8 cellular contexts compared by ENCODE assay signal in the genomic region with DNA sequence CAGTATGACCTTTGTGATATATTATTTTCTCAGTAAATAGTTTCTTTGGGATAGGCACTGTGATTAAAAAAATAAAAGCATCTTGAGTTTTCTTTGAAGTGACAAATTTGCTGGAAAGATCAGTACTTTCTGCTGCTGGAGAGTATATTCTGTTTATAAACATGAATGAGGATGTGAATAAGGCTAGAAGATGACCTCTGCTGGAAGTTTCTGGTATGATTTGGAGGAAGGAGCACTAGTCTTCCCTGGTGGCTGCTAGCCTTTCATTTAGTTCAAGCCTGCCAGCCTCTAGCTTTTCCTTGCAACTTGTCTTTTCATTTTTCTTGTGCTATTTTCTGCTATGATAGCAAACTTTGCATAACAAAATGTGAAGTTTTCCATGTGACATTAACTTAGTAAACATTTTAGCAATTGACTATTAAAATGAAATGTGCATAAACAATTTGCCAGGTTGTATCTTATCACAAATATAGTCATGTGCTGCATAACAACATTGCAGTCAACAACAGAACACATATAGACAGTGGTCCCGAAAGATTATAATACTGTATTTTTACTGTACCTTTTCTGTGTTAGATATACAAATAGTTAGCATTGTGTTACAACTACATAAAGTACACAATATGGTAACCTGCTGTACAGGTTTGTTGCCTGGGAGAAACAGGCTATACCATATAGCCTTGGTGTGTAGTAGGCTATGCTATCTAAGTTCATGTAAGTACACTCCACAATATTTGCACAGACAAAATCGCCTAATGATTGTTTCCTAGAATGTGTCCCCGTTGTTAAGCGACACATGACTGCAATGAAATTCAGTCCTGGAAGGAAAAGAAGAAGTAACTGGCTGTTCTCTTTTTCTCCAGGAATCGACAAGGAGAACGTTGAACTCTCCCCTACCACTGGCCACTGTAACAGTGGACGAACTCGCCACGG. TPM values are rescaled to one million over a fixed set of nuclear protein-coding genes. Genes with fewer than 3 reads are reported as not detected.
A peak's percentile ranks its signal among the peaks of the same experiment; 100 is the strongest.
DNase-seq lines count a peak whose midpoint lies in the region; ATAC-seq and TF ChIP-seq lines count a peak whose summit lies in the region.

No MANE protein-coding gene starts in this region.

- peaks cover 10 to 33% (median 23%) of the 10 kb centered on the region in 4 donors for H3K4me1 Mint-ChIP-seq in CD4-positive, CD25-positive, alpha-beta regulatory T cell

- H3K9me3 ChIP-seq in CD4-positive, CD25-positive, alpha-beta regulatory T cell (ENCODE audit: control insufficient read depth in 2 of 2, low read length in 2 of 2), result no peaks in the 10 kb centered on the region
- no peaks in the 10 kb centered on the region for H3K9me3 ChIP-seq in upper lobe of right lung

- DNase-seq in CD4-positive, CD25-positive, alpha-beta regulatory T cell, result peak in 2 of 3 donors; percentile 65 to 74
- peak; percentile 41 for DNase-seq in NCI-H748 (lab: John Stamatoyannopoulos, UW; ENCODE audit: unreplicated experiment)
- peak; percentile 59 for DNase-seq in brain microvascular endothelial cell
- DNase-seq in kidney epithelial cell (ENCODE audit: low read depth), result no peak
- no peak for DNase-seq in upper lobe of right lung
- no peak for DNase-seq in T-helper 9 cell

- TF ChIP-seq CTCF in brain microvascular endothelial cell (IDR thresholded peaks at IDR 0.05; ENCODE audit: low read depth, low read length, missing control alignments) (peak; percentile 73), kidney epithelial cell (IDR thresholded peaks at IDR 0.05; ENCODE audit: insufficient read depth, low read length, poor library complexity, severe bottlenecking) (peak; percentile 59), upper lobe of right lung (IDR thresholded peaks at IDR 0.05) (peak; percentile 62)

- peaks cover 39% of the 10 kb centered on the region for H3K36me3 ChIP-seq in CD4-positive, CD25-positive, alpha-beta regulatory T cell (ENCODE audit: control insufficient read depth, insufficient read depth, low read length)
- H3K36me3 ChIP-seq in brain microvascular endothelial cell (replicated peaks) (peaks cover 8% of the 10 kb centered on the region), kidney epithelial cell (ENCODE audit: control insufficient read depth, insufficient read depth, low read length) (no peaks in the 10 kb centered on the region), upper lobe of right lung (peaks cover 22% of the 10 kb centered on the region)

- intact Hi-C loops in upper lobe of right lung (cut with DNase I), result no loop called here

- no peaks in the 10 kb centered on the region for H3K9me3 Mint-ChIP-seq in CD4-positive, CD25-positive, alpha-beta regulatory T cell

- in situ Hi-C loops in brain microvascular endothelial cell (cut with HindIII; ENCODE audit: low pct_ligation_motif_present, low sequenced_read_pairs), result no loop called here

- ATAC-seq in CD4-positive, CD25-positive, alpha-beta regulatory T cell (ENCODE audit: low read depth in 2 of 2), result peak; percentile 65 to 72
- ATAC-seq in GM21423 (IDR thresholded peaks at IDR 0.05; ENCODE audit: unreplicated experiment), result peak; percentile 52
- ATAC-seq in upper lobe of right lung, result peak; percentile 88
- ATAC-seq in HG02884 (IDR thresholded peaks at IDR 0.05; ENCODE audit: unreplicated experiment), result no peak

- H3K27me3 Mint-ChIP-seq in CD4-positive, CD25-positive, alpha-beta regulatory T cell, result no peaks in the 10 kb centered on the region

- H3K27me3 ChIP-seq in CD4-positive, CD25-positive, alpha-beta regulatory T cell (ENCODE audit: control insufficient read depth, insufficient read depth, low read length), result no peaks in the 10 kb centered on the region
- H3K27me3 ChIP-seq in brain microvascular endothelial cell (replicated peaks), result no peaks in the 10 kb centered on the region
- H3K27me3 ChIP-seq in kidney epithelial cell (ENCODE audit: control insufficient read depth, insufficient read depth, low read length), result no peaks in the 10 kb centered on the region
- H3K27me3 ChIP-seq in upper lobe of right lung, result no peaks in the 10 kb centered on the region

- no peak overlapping the region for H3K27ac ChIP-seq in CD4-positive, CD25-positive, alpha-beta regulatory T cell (ENCODE audit: insufficient read depth, low read length, poor library complexity, severe bottlenecking)
- H3K27ac ChIP-seq in brain microvascular endothelial cell, result no peak overlapping the region
- H3K27ac ChIP-seq in upper lobe of right lung, result no peak overlapping the region

- no peak overlapping the region for H3K4me3 Mint-ChIP-seq in CD4-positive, CD25-positive, alpha-beta regulatory T cell

- H3K27ac Mint-ChIP-seq in CD4-positive, CD25-positive, alpha-beta regulatory T cell, result peak overlapping the region in 1 of 3 donors; percentile 41

- peaks cover 5% of the 10 kb centered on the region for H3K4me1 ChIP-seq in CD4-positive, CD25-positive, alpha-beta regulatory T cell (ENCODE audit: control insufficient read depth, insufficient read depth, low read length, poor library complexity, severe bottlenecking)
- peaks cover 11% of the 10 kb centered on the region for H3K4me1 ChIP-seq in upper lobe of right lung

- H3K36me3 Mint-ChIP-seq in CD4-positive, CD25-positive, alpha-beta regulatory T cell, result peaks cover 31% of the 10 kb centered on the region

- no peak overlapping the region for H3K4me3 ChIP-seq in CD4-positive, CD25-positive, alpha-beta regulatory T cell (ENCODE audit: low read depth, low read length)
- H3K4me3 ChIP-seq in brain microvascular endothelial cell (ENCODE audit: low read depth, low read length) (no peak overlapping the region), kidney epithelial cell (ENCODE audit: low read depth, low read length) (no peak overlapping the region), upper lobe of right lung (no peak overlapping the region)

RNA-seq across cellular contexts. Expression of gene RAB11FIP4, which starts 18.1 kb away (rescaled TPM):
- 79.7 TPM for total RNA-seq in CD4-positive, CD25-positive, alpha-beta regulatory T cell
- 10 to 100 TPM; 23.1 to 28.4 (median 23.4) TPM for polyA plus RNA-seq in CD4-positive, CD25-positive, alpha-beta regulatory T cell
- total RNA-seq in kidney epithelial cell (19.6 and 26.5 TPM in 2 replicates), upper lobe of right lung (13.5 TPM)

RNA-seq across cellular contexts. Expression of gene EVI2A, which starts 52.0 kb away (rescaled TPM):
- 77.4 TPM for total RNA-seq in CD4-positive, CD25-positive, alpha-beta regulatory T cell
- polyA plus RNA-seq in CD4-positive, CD25-positive, alpha-beta regulatory T cell, result 100 to 1,000 TPM in 1 of 4 donors, 10 to 100 TPM in 3; 47.5 to 111 (median 64.7) TPM
- total RNA-seq in kidney epithelial cell, result not detected in 2 replicates
- total RNA-seq in upper lobe of right lung, result 38.2 TPM

RNA-seq across cellular contexts. Expression of gene EVI2B, which starts 59.6 kb away (rescaled TPM):
- 132 TPM for total RNA-seq in CD4-positive, CD25-positive, alpha-beta regulatory T cell
- polyA plus RNA-seq in CD4-positive, CD25-positive, alpha-beta regulatory T cell, result 100 to 1,000 TPM in 3 of 4 donors, 10 to 100 TPM in 1; 83.8 to 106 (median 102) TPM
- total RNA-seq in kidney epithelial cell (not detected in 2 replicates), upper lobe of right lung (87.9 TPM)

Comparison
In these comparisons a context has a peak if more than half of its experiments do, and no peak if none do; other contexts are left out.
1. DNase-seq: peak in CD4-positive, CD25-positive, alpha-beta regulatory T cell (2 of 3), NCI-H748 (single experiment) and brain microvascular endothelial cell (single experiment); none in kidney epithelial cell (single experiment), upper lobe of right lung (single experiment) and T-helper 9 cell (single experiment).
2. RNA of gene EVI2A, which starts 52.0 kb away (total RNA-seq): 77.4 TPM in CD4-positive, CD25-positive, alpha-beta regulatory T cell (single experiment) and 38.2 TPM in upper lobe of right lung (single experiment); not detected in kidney epithelial cell; every median in the first group is over 10 times any median in the second.
3. RNA of gene EVI2B, which starts 59.6 kb away (total RNA-seq): 132 TPM in CD4-positive, CD25-positive, alpha-beta regulatory T cell (single experiment) and 87.9 TPM in upper lobe of right lung (single experiment); not detected in kidney epithelial cell; every median in the first group is over 10 times any median in the second.
4. Peak in every context shown above with its lines, with median percentiles within 50 percentile points of each other: CTCF ChIP-seq.